11 cellular contexts compared by ENCODE assay signal in the genomic region with DNA sequence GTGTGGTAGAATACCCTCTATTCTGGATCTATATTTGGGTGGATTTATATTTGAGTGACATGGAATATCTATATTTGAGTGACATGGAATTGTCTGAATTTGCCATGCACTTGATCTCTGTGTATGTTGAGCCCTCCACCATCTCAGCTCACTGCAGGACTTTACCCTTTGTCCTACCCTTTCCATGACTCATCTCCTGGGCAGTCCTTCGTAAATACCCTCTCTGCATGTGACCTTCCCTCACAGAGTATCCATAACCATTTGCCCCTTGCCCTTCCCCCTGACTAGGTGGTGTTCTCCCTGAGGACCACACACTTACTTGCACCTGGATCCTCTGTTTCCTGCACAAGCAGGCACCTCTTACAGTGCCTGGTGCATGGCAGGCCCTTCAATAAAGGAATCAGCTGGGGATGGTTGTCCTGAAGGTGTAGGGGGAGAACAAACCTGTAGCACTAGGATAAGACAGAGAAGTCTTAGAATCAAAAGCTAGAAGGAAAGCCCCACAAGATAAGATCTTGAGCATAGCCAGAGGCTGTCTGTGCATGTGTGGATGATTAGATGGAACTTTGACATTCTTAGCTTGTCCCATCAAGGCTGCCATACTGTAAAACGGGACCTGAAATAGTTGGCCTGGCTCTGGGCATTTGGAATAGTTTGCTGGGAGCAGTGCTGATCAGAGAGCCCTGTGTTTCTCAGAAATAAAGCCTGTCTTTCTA.
"Had no signal": no experiment of that assay in that cellular context is flagged by ENCODE, and none has a peak within 500 bp of the region (broad histone marks: within the 10 kb centered on the region; RNA-seq: fewer than 3 reads in every experiment).

No MANE protein-coding gene starts in this region.

- H3K9me3 ChIP-seq: testis had no signal

- H3K27me3 ChIP-seq: testis had no signal

- H3K27ac ChIP-seq: epithelial cell of prostate, testis had no signal

- H3K4me3 ChIP-seq: testis had no signal

- DNase-seq: activated CD4-positive, alpha-beta T cell treated with anti-CD3 and anti-CD28 coated beads for 4 hours; activated CD8-positive, alpha-beta T cell treated with anti-CD3 and anti-CD28 coated beads, Interleukin-2, amount 10 ng/mL, durations not matched to agents 7 days and 5 days; activated naive CD4-positive, alpha-beta T cell treated with anti-CD3 and anti-CD28 coated beads, Interleukin-2, amount 10 ng/mL, durations not matched to agents 7 days and 5 days; central memory CD4-positive, alpha-beta T cell; effector memory CD4-positive, alpha-beta T cell; natural killer cell; nucleus accumbens; stimulated activated CD4-positive, alpha-beta T cell treated with anti-CD3 and anti-CD28 coated beads, Interleukin-2, amount 100 ng/mL, for 48 hours; stimulated activated naive CD8-positive, alpha-beta T cell treated with anti-CD3 and anti-CD28 coated beads, Interleukin-15, Interleukin-2, amounts not matched to agents 100 U/mL and 50 U/mL, for 24 hours; testis had no signal

- H3K4me1 ChIP-seq: testis had no signal
